8 cellular contexts compared by ENCODE assay signal in the genomic region with DNA sequence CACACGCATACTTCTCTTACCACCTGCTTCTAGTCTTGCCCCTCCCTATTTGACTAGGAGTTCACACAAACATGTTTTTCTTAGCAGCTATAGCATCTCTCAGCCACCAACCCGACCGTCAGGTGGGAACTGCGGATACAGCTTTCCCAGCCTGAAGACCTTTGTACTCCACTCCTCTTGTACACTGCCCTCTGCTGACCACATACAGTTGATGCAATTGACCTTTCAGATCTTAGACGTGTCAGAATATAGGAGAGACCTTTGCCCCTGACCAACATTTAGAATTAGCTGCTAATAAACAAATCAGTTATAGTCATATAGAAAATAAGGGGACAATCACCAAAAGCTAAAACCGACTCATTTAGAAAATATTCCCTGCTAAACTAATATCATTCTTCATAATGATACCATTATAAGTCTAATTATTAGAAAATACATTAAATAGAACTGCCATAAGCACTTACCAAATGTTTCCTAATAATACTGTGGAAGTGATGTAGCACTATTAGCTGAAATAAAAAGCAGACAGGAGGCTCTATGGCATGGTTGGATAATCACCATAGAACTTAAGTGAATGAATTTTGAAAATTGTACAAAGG.
DNase-seq lines count a peak whose midpoint lies in the region; TF ChIP-seq lines count a peak whose summit lies in the region.

No MANE protein-coding gene starts in this region.

- H3K18ac ChIP-seq in mesendoderm (ENCODE audit: low read length), result no peak overlapping the region

- no peaks in the 10 kb centered on the region for H3K79me2 ChIP-seq in mesendoderm (ENCODE audit: control insufficient read depth, insufficient read depth, low read length)

- H3K4me2 ChIP-seq in mesendoderm (ENCODE audit: low read length), result no peak overlapping the region

- POLR2A ChIA-PET in activated CD4-positive, alpha-beta T cell treated with anti-CD3 and anti-CD28 coated beads, Interleukin-2, amount 10 ng/mL, durations not matched to agents 7 days and 5 days (lab: Charles Lee), result no interaction called here

- H3K4me1 ChIP-seq in NT2/D1 (ENCODE audit: insufficient read depth, insufficient read length), result no peaks in the 10 kb centered on the region
- H3K4me1 ChIP-seq in mesendoderm (ENCODE audit: control insufficient read depth, low read depth, low read length), result no peaks in the 10 kb centered on the region
- H3K4me1 ChIP-seq in suprapubic skin, result no peaks in the 10 kb centered on the region

- H4K5ac ChIP-seq in mesendoderm (ENCODE audit: low read length), result no peak overlapping the region

- H3K4me3 Mint-ChIP-seq in activated CD4-positive, alpha-beta T cell treated with anti-CD3 and anti-CD28 coated beads, Interleukin-2, amount 10 ng/mL, durations not matched to agents 7 days and 5 days, result no peak overlapping the region

- no peaks in the 10 kb centered on the region for H3K79me1 ChIP-seq in mesendoderm (ENCODE audit: low read length)

- CTCF ChIA-PET in activated CD4-positive, alpha-beta T cell treated with anti-CD3 and anti-CD28 coated beads, Interleukin-2, amount 10 ng/mL, durations not matched to agents 7 days and 5 days (lab: Charles Lee), result interaction anchor here (1.1 to 1.5 kb wide), 2 partner anchors 10 to 12 kb away, joined by 3 read pairs; no protein-coding TSS in a partner anchor

- H3K9ac ChIP-seq in NT2/D1 (ENCODE audit: insufficient read length, low read depth) (no peak overlapping the region), mesendoderm (ENCODE audit: low read length) (no peak overlapping the region)

- H4K8ac ChIP-seq in mesendoderm (ENCODE audit: low read depth, low read length), result no peak overlapping the region

- no peak overlapping the region for H2BK15ac ChIP-seq in mesendoderm (replicated peaks; ENCODE audit: low read depth)

- DNase-seq in activated CD4-positive, alpha-beta T cell treated with anti-CD3 and anti-CD28 coated beads, Interleukin-2, amount 10 ng/mL, durations not matched to agents 7 days and 5 days, result peak; percentile 15
- no peak for DNase-seq in activated CD4-positive, alpha-beta T cell treated with anti-CD3 and anti-CD28 coated beads for 1 hour
- DNase-seq in H7 (peak; percentile 62), NT2/D1 (ENCODE audit: low read depth, low spot score) (peak; percentile 71), dermis microvascular lymphatic vessel endothelial cell (ENCODE audit: low read depth in 2 of 2) (peak; percentile 41 to 48), mesendoderm (peak; percentile 91), suprapubic skin (ENCODE audit: low spot score in 2 of 2) (no peak)
- peak; percentile 11 for DNase-seq in Jurkat, Clone E6-1 (ENCODE audit: low read depth, low spot score)

- H3K56ac ChIP-seq in mesendoderm (ENCODE audit: low read length), result no peak overlapping the region

- H3K36me3 Mint-ChIP-seq in activated CD4-positive, alpha-beta T cell treated with anti-CD3 and anti-CD28 coated beads, Interleukin-2, amount 10 ng/mL, durations not matched to agents 7 days and 5 days (ENCODE audit: low read depth), result no peaks in the 10 kb centered on the region

- no peak for TF ChIP-seq EP300 in suprapubic skin (IDR thresholded peaks at IDR 0.05)

- H3K36me3 ChIP-seq in H7 (replicated peaks; ENCODE audit: control insufficient read depth, insufficient read depth, low read length) (no peaks in the 10 kb centered on the region), NT2/D1 (ENCODE audit: insufficient read depth, insufficient read length, low read length) (no peaks in the 10 kb centered on the region), mesendoderm (ENCODE audit: control insufficient read depth, insufficient read depth, low read length) (no peaks in the 10 kb centered on the region), suprapubic skin (no peaks in the 10 kb centered on the region)

- H3K9me3 Mint-ChIP-seq in activated CD4-positive, alpha-beta T cell treated with anti-CD3 and anti-CD28 coated beads, Interleukin-2, amount 10 ng/mL, durations not matched to agents 7 days and 5 days, result no peaks in the 10 kb centered on the region

- H3K27ac ChIP-seq in mesendoderm (ENCODE audit: low read depth, low read length), result no peak overlapping the region
- H3K27ac ChIP-seq in suprapubic skin, result no peak overlapping the region

- WGBS in mesendoderm (ENCODE audit: extremely low coverage, insufficient coverage, low lambda C conversion rate), result no CpG with 5 or more reads among the region's 6 CpGs
- WGBS in suprapubic skin, result 44% methylated on average over 6 of the region's 6 CpGs

- no peak overlapping the region for H2BK5ac ChIP-seq in mesendoderm (ENCODE audit: low read length)

- H3K27me3 Mint-ChIP-seq in activated CD4-positive, alpha-beta T cell treated with anti-CD3 and anti-CD28 coated beads, Interleukin-2, amount 10 ng/mL, durations not matched to agents 7 days and 5 days, result peaks cover 4% of the 10 kb centered on the region

- no peak overlapping the region for H2AK5ac ChIP-seq in mesendoderm (ENCODE audit: low read length)

- H3K27me3 ChIP-seq in H7 (ENCODE audit: control insufficient read depth, insufficient read depth, low read length), result no peaks in the 10 kb centered on the region
- H3K27me3 ChIP-seq in NT2/D1 (ENCODE audit: insufficient read depth, insufficient read length), result no peaks in the 10 kb centered on the region
- no peaks in the 10 kb centered on the region for H3K27me3 ChIP-seq in mesendoderm (ENCODE audit: insufficient read depth, low read length, poor library complexity)
- H3K27me3 ChIP-seq in suprapubic skin, result no peaks in the 10 kb centered on the region

- no peak overlapping the region for H3K27ac Mint-ChIP-seq in activated CD4-positive, alpha-beta T cell treated with anti-CD3 and anti-CD28 coated beads, Interleukin-2, amount 10 ng/mL, durations not matched to agents 7 days and 5 days

- TF ChIP-seq POLR2A in suprapubic skin (IDR thresholded peaks at IDR 0.05), result no peak

- H3K4me3 ChIP-seq in H7 (ENCODE audit: insufficient read depth, low read depth, low read length), result no peak overlapping the region
- H3K4me3 ChIP-seq in Jurkat, Clone E6-1 (ENCODE audit: low read length), result no peak overlapping the region
- no peak overlapping the region for H3K4me3 ChIP-seq in NT2/D1 (ENCODE audit: insufficient read length, low read depth)
- no peak overlapping the region for H3K4me3 ChIP-seq in mesendoderm (ENCODE audit: low read length)
- H3K4me3 ChIP-seq in suprapubic skin, result no peak overlapping the region

- H3K4ac ChIP-seq in mesendoderm (ENCODE audit: low read depth, low read length), result no peak overlapping the region

- H2BK120ac ChIP-seq in mesendoderm (ENCODE audit: low read depth, low read length), result no peak overlapping the region

- H3K9me3 ChIP-seq in NT2/D1 (ENCODE audit: insufficient read depth, low read length) (no peaks in the 10 kb centered on the region), suprapubic skin (no peaks in the 10 kb centered on the region)

- no peak overlapping the region for H3K23ac ChIP-seq in mesendoderm (ENCODE audit: low read length)

- peak in 1 of 2 donors; percentile 32 for TF ChIP-seq CTCF in suprapubic skin (IDR thresholded peaks at IDR 0.05)

- peaks cover 8% of the 10 kb centered on the region for H3K4me1 Mint-ChIP-seq in activated CD4-positive, alpha-beta T cell treated with anti-CD3 and anti-CD28 coated beads, Interleukin-2, amount 10 ng/mL, durations not matched to agents 7 days and 5 days

Comparison
In these comparisons a context has a peak if more than half of its experiments do, and no peak if none do; other contexts are left out.
1. DNase-seq: peak in activated CD4-positive, alpha-beta T cell treated with anti-CD3 and anti-CD28 coated beads, Interleukin-2, amount 10 ng/mL, durations not matched to agents 7 days and 5 days (single experiment), H7 (single experiment), Jurkat, Clone E6-1 (single experiment), NT2/D1 (single experiment), dermis microvascular lymphatic vessel endothelial cell (2 of 2) and mesendoderm (single experiment); none in activated CD4-positive, alpha-beta T cell treated with anti-CD3 and anti-CD28 coated beads for 1 hour (single experiment) and suprapubic skin (0 of 2).